Comparison of ENCODE assay signal across 23 cellular contexts in genomic region chr6:16162003-16162402, GRCh38. TPM values are rescaled to one million over a fixed set of nuclear protein-coding genes. Genes with fewer than 3 reads are reported as not detected.
DNase-seq lines count a peak whose midpoint lies in the region; ATAC-seq, FAIRE-seq and TF ChIP-seq lines count a peak whose summit lies in the region.
"Had no signal": no experiment of that assay in that cellular context is flagged by ENCODE, and none has a peak within 500 bp of the region (broad histone marks: within the 10 kb centered on the region; RNA-seq: fewer than 3 reads in every experiment).

No MANE protein-coding gene starts in this region.

- no peak overlapping the region for H3K9ac ChIP-seq in GM12878 (ENCODE audit: control insufficient read depth, insufficient read depth, low read length)
- H3K9ac ChIP-seq: KMS-11 had no signal

- TF ChIP-seq CTCF in GM12878 (IDR thresholded peaks at IDR 0.05 in 2 of 3, conservative IDR thresholded peaks at IDR 0.05 in 1 of 3; ENCODE audit: control insufficient read depth in 2 of 3, extremely low read depth in 1 of 3, insufficient read depth in 1 of 3, low read depth in 3 of 3, low read length in 3 of 3) (no peak), left lung (IDR thresholded peaks at IDR 0.05) (no peak), right lobe of liver (IDR thresholded peaks at IDR 0.05) (no peak)

- H3K4me1 ChIP-seq in GM12878 (ENCODE audit: control insufficient read depth, insufficient read depth, low read length) = peaks cover 12% of the 10 kb centered on the region
- H3K4me1 ChIP-seq in left lung = no peaks in the 10 kb centered on the region
- H3K4me1 ChIP-seq in HAP-1 = peaks cover 30% of the 10 kb centered on the region
- no peaks in the 10 kb centered on the region for H3K4me1 ChIP-seq in right lobe of liver
- H3K4me1 ChIP-seq: SJCRH30 had no signal

- no peak for TF ChIP-seq RAD21 in GM12878 (IDR thresholded peaks at IDR 0.05; ENCODE audit: insufficient read depth, low read depth, low read length)

- POLR2A ChIA-PET in activated naive CD8-positive, alpha-beta T cell treated with anti-CD3 and anti-CD28 coated beads, Interleukin-2, amount 10 ng/mL, durations not matched to agents 7 days and 5 days (lab: Charles Lee) = interaction anchor here (0.9 to 2.3 kb wide), 2 partner anchors 31 to 33 kb away, joined by 3 to 12 read pairs; partner anchors contain the start of gene MYLIP
- POLR2A ChIA-PET in GM12878 (lab: Charles Lee) = no interaction called here

- peak; percentile 56 for FAIRE-seq in GM12878 (lab: Jason Lieb, UNC)
- FAIRE-seq: D721Med had no signal

- intact Hi-C loops in GM12878 (cut with micrococcal nuclease; ENCODE audit: unreplicated experiment) = no loop called here
- intact Hi-C loops in left lung (cut with DNase I) = no loop called here
- intact Hi-C loops in right lobe of liver (cut with DNase I) = no loop called here

- ATAC-seq in activated naive CD8-positive, alpha-beta T cell treated with anti-CD3 and anti-CD28 coated beads, Interleukin-2, amount 10 ng/mL, durations not matched to agents 7 days and 5 days (ENCODE audit: low read depth) = peak; percentile 84
- ATAC-seq in T-helper 17 cell = peak; percentile 35
- peak; percentile 70 for ATAC-seq in GM12878
- ATAC-seq in left lung = no peak
- ATAC-seq in right lobe of liver = no peak
- ATAC-seq: Right ventricle myocardium inferior had no signal

- H2AFZ ChIP-seq in GM12878 (ENCODE audit: control insufficient read depth, low read depth, low read length) = no peak overlapping the region
- H2AFZ ChIP-seq: PC-9 had no signal

- TF ChIP-seq EP300 in GM12878 (IDR thresholded peaks at IDR 0.05; ENCODE audit: borderline replicate concordance in 1 of 2, control insufficient read depth in 1 of 2, low read depth in 2 of 2, low read length in 2 of 2) = no peak

- H3K27ac ChIP-seq in GM12878 (ENCODE audit: control insufficient read depth, insufficient read depth) (no peak overlapping the region), left lung (no peak overlapping the region), right lobe of liver (no peak overlapping the region)
- H3K27ac ChIP-seq: KMS-11, PC-9, SJCRH30 had no signal

- H3K36me3 Mint-ChIP-seq in activated naive CD8-positive, alpha-beta T cell treated with anti-CD3 and anti-CD28 coated beads, Interleukin-2, amount 10 ng/mL, durations not matched to agents 7 days and 5 days = peaks cover 12% of the 10 kb centered on the region
- peaks cover 9% of the 10 kb centered on the region for H3K36me3 Mint-ChIP-seq in activated naive CD8-positive, alpha-beta T cell treated with anti-CD3 and anti-CD28 coated beads for 36 hours
- no peaks in the 10 kb centered on the region for H3K36me3 Mint-ChIP-seq in T-helper 17 cell (ENCODE audit: low read depth)

- H3K36me3 ChIP-seq in GM12878 (ENCODE audit: control insufficient read depth in 2 of 2, insufficient read depth in 2 of 2, low read length in 1 of 2) (no peaks in the 10 kb centered on the region), left lung (no peaks in the 10 kb centered on the region), HAP-1 (replicated peaks) (no peaks in the 10 kb centered on the region), right lobe of liver (no peaks in the 10 kb centered on the region)
- H3K36me3 ChIP-seq: BE2C, SJCRH30 had no signal

- TF ChIP-seq POLR2A in GM12878 (IDR thresholded peaks at IDR 0.05; ENCODE audit: low read depth, low read length) (no peak), right lobe of liver (IDR thresholded peaks at IDR 0.05) (no peak)

- H3K4me3 Mint-ChIP-seq in activated naive CD8-positive, alpha-beta T cell treated with anti-CD3 and anti-CD28 coated beads, Interleukin-2, amount 10 ng/mL, durations not matched to agents 7 days and 5 days = peak overlapping the region; percentile 38
- H3K4me3 Mint-ChIP-seq in activated naive CD8-positive, alpha-beta T cell treated with anti-CD3 and anti-CD28 coated beads for 36 hours = no peak overlapping the region
- H3K4me3 Mint-ChIP-seq in T-helper 17 cell = no peak overlapping the region
- H3K4me3 Mint-ChIP-seq: CD4-positive, CD25-positive, alpha-beta regulatory T cell had no signal

- no peak for DNase-seq in activated naive CD8-positive, alpha-beta T cell treated with anti-CD3 and anti-CD28 coated beads, Interleukin-2, amount 10 ng/mL, durations not matched to agents 7 days and 5 days
- no peak for DNase-seq in activated naive CD8-positive, alpha-beta T cell treated with anti-CD3 and anti-CD28 coated beads for 36 hours
- DNase-seq in T-helper 17 cell (no peak), GM12878 (ENCODE audit: low read depth, low spot score) (peak; percentile 26), left lung (no peak), HAP-1 (ENCODE audit: low spot score in 2 of 2) (no peak), right lobe of liver (no peak)
- DNase-seq: 8988T, ACHN, BE2C, IMR-90, NCI-H1092, NCI-H1417 treated with DMSO at 0.1 percent for 48 hours, NCI-H1694 treated with DMSO at 0.1 percent for 48 hours, NCI-H2081, NCI-H2227 treated with DMSO at 0.1 percent for 48 hours, NCI-H526 treated with DMSO at 0.1 percent for 48 hours, PC-9, SJCRH30 had no signal

- in situ Hi-C loops in GM12878 (cut with MboI) = no loop called here
- in situ Hi-C loops in HAP-1 (cut with MboI; ENCODE audit: low sequenced_read_pairs) = no loop called here

- 37% methylated on average over 2 of the region's 2 CpGs for WGBS in GM12878 (ENCODE audit: insufficient coverage, insufficient replicate concordance, low lambda C conversion rate, missing lambda C conversion rate)
- WGBS in right lobe of liver (ENCODE audit: insufficient coverage, low coverage, low lambda C conversion rate, missing lambda C conversion rate) = 63% methylated on average over 2 of the region's 2 CpGs

- no peaks in the 10 kb centered on the region for H3K79me2 ChIP-seq in GM12878 (ENCODE audit: control insufficient read depth, insufficient read depth, low read length)

- peaks cover 7% of the 10 kb centered on the region for H3K27me3 Mint-ChIP-seq in activated naive CD8-positive, alpha-beta T cell treated with anti-CD3 and anti-CD28 coated beads, Interleukin-2, amount 10 ng/mL, durations not matched to agents 7 days and 5 days
- peaks cover 5% of the 10 kb centered on the region for H3K27me3 Mint-ChIP-seq in activated naive CD8-positive, alpha-beta T cell treated with anti-CD3 and anti-CD28 coated beads for 36 hours
- H3K27me3 Mint-ChIP-seq in T-helper 17 cell = no peaks in the 10 kb centered on the region

- H3K9me3 Mint-ChIP-seq in activated naive CD8-positive, alpha-beta T cell treated with anti-CD3 and anti-CD28 coated beads, Interleukin-2, amount 10 ng/mL, durations not matched to agents 7 days and 5 days = peaks cover 2% of the 10 kb centered on the region
- peaks cover 10% of the 10 kb centered on the region for H3K9me3 Mint-ChIP-seq in activated naive CD8-positive, alpha-beta T cell treated with anti-CD3 and anti-CD28 coated beads for 36 hours

- CTCF ChIA-PET in GM12878 (lab: Yijun Ruan, JAX) = interaction anchor here (1.4 to 1.9 kb wide), 2 partner anchors 21 to 26 kb away, joined by 6 to 8 read pairs; no protein-coding TSS in a partner anchor

- SMC1A ChIA-PET in GM12878 (lab: Charles Lee; ENCODE audit: uncharacterized antibody, unreplicated experiment) = interaction anchor here (1.1 to 2.9 kb wide), 9 partner anchors 8 to 470 kb away, joined by 3 to 18 read pairs (median 7); no protein-coding TSS in a partner anchor

- peaks cover 24% of the 10 kb centered on the region for H3K4me1 Mint-ChIP-seq in activated naive CD8-positive, alpha-beta T cell treated with anti-CD3 and anti-CD28 coated beads, Interleukin-2, amount 10 ng/mL, durations not matched to agents 7 days and 5 days
- H3K4me1 Mint-ChIP-seq in activated naive CD8-positive, alpha-beta T cell treated with anti-CD3 and anti-CD28 coated beads for 36 hours = peaks cover 32% of the 10 kb centered on the region
- H3K4me1 Mint-ChIP-seq in T-helper 17 cell = peaks cover 9% of the 10 kb centered on the region

- no TSS peak for BruUV-seq in GM12878 (replicated peaks; lab: Mats Ljungman, UMichigan)

- H3K4me2 ChIP-seq in GM12878 (ENCODE audit: control insufficient read depth, insufficient read depth) = no peak overlapping the region; the same call in 1 of the 2 replicates
- H3K4me2 ChIP-seq: KMS-11, PC-9 had no signal

- H3K4me3 ChIP-seq in GM12878 = no peak overlapping the region
- no peak overlapping the region for H3K4me3 ChIP-seq in left lung
- H3K4me3 ChIP-seq in HAP-1 = no peak overlapping the region
- H3K4me3 ChIP-seq in right lobe of liver = no peak overlapping the region
- H3K4me3 ChIP-seq: PC-9, SJCRH30 had no signal

- no peak overlapping the region for H3K27ac Mint-ChIP-seq in activated naive CD8-positive, alpha-beta T cell treated with anti-CD3 and anti-CD28 coated beads, Interleukin-2, amount 10 ng/mL, durations not matched to agents 7 days and 5 days
- no peak overlapping the region for H3K27ac Mint-ChIP-seq in activated naive CD8-positive, alpha-beta T cell treated with anti-CD3 and anti-CD28 coated beads for 36 hours
- H3K27ac Mint-ChIP-seq in T-helper 17 cell = no peak overlapping the region
- H3K27ac Mint-ChIP-seq: CD4-positive, CD25-positive, alpha-beta regulatory T cell had no signal

- H3K27me3 ChIP-seq in GM12878 (replicated peaks in 1 of 2; ENCODE audit: control insufficient read depth in 2 of 2, insufficient read depth in 2 of 2, low read length in 1 of 2) = no peaks in the 10 kb centered on the region
- no peaks in the 10 kb centered on the region for H3K27me3 ChIP-seq in left lung
- no peaks in the 10 kb centered on the region for H3K27me3 ChIP-seq in HAP-1 (ENCODE audit: low read depth)
- no peaks in the 10 kb centered on the region for H3K27me3 ChIP-seq in right lobe of liver
- H3K27me3 ChIP-seq: BE2C, SJCRH30 had no signal

- H3K9me3 ChIP-seq in T-helper 17 cell (ENCODE audit: control insufficient read depth, low read length, poor library complexity, severe bottlenecking) (no peaks in the 10 kb centered on the region), GM12878 (replicated peaks; ENCODE audit: control insufficient read depth, insufficient read depth, low read length) (no peaks in the 10 kb centered on the region), left lung (no peaks in the 10 kb centered on the region), HAP-1 (no peaks in the 10 kb centered on the region), right lobe of liver (no peaks in the 10 kb centered on the region)
- H3K9me3 ChIP-seq: BE2C, SJCRH30 had no signal

- RAD21 ChIA-PET in GM12878 (lab: Charles Lee; ENCODE audit: unreplicated experiment) = interaction anchor here (0.8 to 2.3 kb wide), 4 partner anchors 15 to 260 kb away, joined by 5 to 9 read pairs (median 7); partner anchors contain the start of gene MYLIP

- no peaks in the 10 kb centered on the region for H4K20me1 ChIP-seq in GM12878 (ENCODE audit: control insufficient read depth, insufficient read depth)

RNA-seq across cellular contexts. Expression of gene MYLIP, which starts 33.1 kb away (rescaled TPM):
- 10 to 100 TPM; 25.8 to 27.0 TPM for total RNA-seq in activated naive CD8-positive, alpha-beta T cell treated with anti-CD3 and anti-CD28 coated beads, Interleukin-2, amount 10 ng/mL, durations not matched to agents 7 days and 5 days
- 1 to 10 TPM; 8.4 to 10.0 TPM for total RNA-seq in activated naive CD8-positive, alpha-beta T cell treated with anti-CD3 and anti-CD28 coated beads for 36 hours
- total RNA-seq in T-helper 17 cell (100 to 1,000 TPM; 191 to 229 TPM), GM12878 (2014; rRNA removed) (12.9 and 15.1 TPM in 2 replicates), GM12878 (2014; rRNA removed; fragmentation: Illumina TruSeq; extraction: Trizol) (12.8 and 13.0 TPM in 2 replicates), GM12878 (2021) (14.7 and 15.2 TPM in 2 replicates), left lung (10 to 100 TPM; 27.8 to 30.5 TPM), right lobe of liver (1 to 10 TPM; 2.0 to 5.3 (median 2.8) TPM)
- total RNA-seq in GM12878 (2013; cell fraction: nucleolus; rRNA removed) = 123 and 131 TPM in 2 replicates
- polyA plus RNA-seq in GM12878 (2011; ENCODE audit: low read depth) = 10.8 TPM
- polyA plus RNA-seq in GM12878 (2011; rRNA removed) (122 and 123 TPM in 2 replicates), GM12878 (2014; fragmentation: Illumina TruSeq; extraction: Trizol) (12.3 and 13.0 TPM in 2 replicates), GM12878 (2014; fragmentation: Nextera tagmentation; extraction: Ambion mirVana) (1 to 10 TPM; 5.3 to 5.8 TPM), GM12878 (2014; rRNA removed) (14.1 and 16.5 TPM in 2 replicates), GM12878 (2016; fragmentation: Nextera tagmentation; extraction: Ambion mirVana) (1 to 10 TPM; 5.6 to 7.1 TPM)
- polyA plus RNA-seq in GM12878 (2011; cell fraction: cytosol; rRNA removed) = 73.6 and 81.0 TPM in 2 replicates
- polyA plus RNA-seq in GM12878 (2011; cell fraction: nucleus; rRNA removed) = 120 and 147 TPM in 2 replicates
- 11.3 and 20.8 TPM in 2 replicates for polyA plus RNA-seq in GM12878 (2012)
- polyA minus RNA-seq in GM12878 (2011; rRNA and poly(A)+ RNA removed) = 124 and 137 TPM in 2 replicates
- polyA minus RNA-seq in GM12878 (2011; cell fraction: cytosol; rRNA and poly(A)+ RNA removed) = 37.2 and 44.1 TPM in 2 replicates
- 67.3 and 86.4 TPM in 2 replicates for polyA minus RNA-seq in GM12878 (2011; cell fraction: nucleus; rRNA and poly(A)+ RNA removed)

Comparison
In these comparisons a context has a peak if more than half of its experiments do, and no peak if none do; other contexts are left out.
1. ATAC-seq: peak in activated naive CD8-positive, alpha-beta T cell treated with anti-CD3 and anti-CD28 coated beads, Interleukin-2, amount 10 ng/mL, durations not matched to agents 7 days and 5 days (single experiment), T-helper 17 cell (single experiment) and GM12878 (single experiment); none in left lung (single experiment) and right lobe of liver (0 of 4).